ENCODE assay signal across 1 cellular context in the genomic region with DNA sequence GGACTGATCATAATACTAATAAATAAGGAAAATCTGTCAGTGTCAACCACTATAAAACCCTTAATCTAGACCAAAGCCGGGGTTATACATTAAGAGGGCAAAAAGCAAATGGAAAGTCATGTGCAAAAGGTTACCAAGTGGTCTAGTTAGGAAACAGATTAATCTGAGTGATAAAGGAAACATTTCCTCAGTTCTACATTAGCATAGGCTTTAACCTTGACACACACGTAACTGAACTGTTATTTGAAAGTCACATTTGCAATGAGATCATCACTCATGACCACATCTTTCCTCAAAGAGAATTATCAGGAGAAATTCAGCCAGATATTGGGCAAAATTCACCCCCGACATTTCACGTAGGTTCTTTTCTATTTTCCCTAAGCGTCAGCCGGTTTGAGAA.
A peak's percentile ranks its signal among the peaks of the same experiment; 100 is the strongest.
TF ChIP-seq lines count a peak whose summit lies in the region.

No MANE protein-coding gene starts in this region.

TF ChIP-seq in liver, 16 proteins besides CTCF, POLR2A, EP300 and RAD21 (continued from another document):
- TF ChIP-seq REST (IDR thresholded peaks at IDR 0.05), result no peak
- TF ChIP-seq RXRA (IDR thresholded peaks at IDR 0.05), result peak in 1 of 2 donors; percentile 42
- TF ChIP-seq FOXA2 (IDR thresholded peaks at IDR 0.05), result no peak
